Comparison of ENCODE assay signal across 23 cellular contexts in genomic region chr6:22353036-22353560, GRCh38. TPM values are rescaled to one million over a fixed set of nuclear protein-coding genes. Genes with fewer than 3 reads are reported as not detected.
"Had no signal": no experiment of that assay in that cellular context is flagged by ENCODE, and none has a peak within 500 bp of the region (broad histone marks: within the 10 kb centered on the region; RNA-seq: fewer than 3 reads in every experiment).

No MANE protein-coding gene starts in this region.

- H3K4me1 ChIP-seq: foreskin keratinocyte, right atrium auricular region had no signal

- H3K27ac ChIP-seq: foreskin keratinocyte, left ventricle myocardium inferior, right atrium auricular region, sigmoid colon, tibial nerve had no signal

- H3K27me3 ChIP-seq: foreskin keratinocyte, right atrium auricular region, sigmoid colon, tibial nerve had no signal

- H3K36me3 ChIP-seq: left ventricle myocardium inferior, right atrium auricular region, sigmoid colon, tibial nerve had no signal

- DNase-seq: cerebellar nuclear complex; dermis blood vessel endothelial cell; foreskin keratinocyte; kidney; left cardiac atrium; left ventricle myocardium inferior; mesendoderm; naive thymus-derived CD8-positive, alpha-beta T cell; sigmoid colon; small intestine; stimulated activated CD4-positive, alpha-beta T cell treated with anti-CD3 and anti-CD28 coated beads, Interleukin-12 subunit alpha, Interleukin-12 subunit beta, amount 100 ng/mL, for 4 hours; stimulated activated naive CD8-positive, alpha-beta T cell treated with anti-CD3 and anti-CD28 coated beads, Interleukin-15, Interleukin-2, amounts not matched to agents 100 U/mL and 50 U/mL, for 24 hours had no signal

- H3K9me3 ChIP-seq: left ventricle myocardium inferior, right atrium auricular region, sigmoid colon, tibial nerve had no signal

- H3K4me3 ChIP-seq: left ventricle myocardium inferior, lung, right atrium auricular region, sigmoid colon, tibial nerve had no signal

- ATAC-seq: foreskin keratinocyte; left cardiac atrium; naive thymus-derived CD8-positive, alpha-beta T cell; stimulated activated naive CD8-positive, alpha-beta T cell treated with anti-CD3 and anti-CD28 coated beads, Interleukin-15, Interleukin-2, amounts not matched to agents 100 U/mL and 50 U/mL, for 24 hours had no signal

RNA-seq across cellular contexts. Expression of gene PRL, which starts 56.3 kb away (rescaled TPM):
- total RNA-seq: cardiac septum, dermis blood vessel endothelial cell, epithelial cell of proximal tubule, foreskin keratinocyte, kidney, left cardiac atrium, left ventricle myocardium inferior, mononuclear cell, neural crest cell, osteocyte, posterior vena cava, right atrium auricular region, sigmoid colon, temporal lobe, tibial nerve, urinary bladder had no signal
- polyA plus RNA-seq: foreskin keratinocyte, small intestine, urinary bladder had no signal
